9 cellular contexts compared by ENCODE assay signal in the genomic region with DNA sequence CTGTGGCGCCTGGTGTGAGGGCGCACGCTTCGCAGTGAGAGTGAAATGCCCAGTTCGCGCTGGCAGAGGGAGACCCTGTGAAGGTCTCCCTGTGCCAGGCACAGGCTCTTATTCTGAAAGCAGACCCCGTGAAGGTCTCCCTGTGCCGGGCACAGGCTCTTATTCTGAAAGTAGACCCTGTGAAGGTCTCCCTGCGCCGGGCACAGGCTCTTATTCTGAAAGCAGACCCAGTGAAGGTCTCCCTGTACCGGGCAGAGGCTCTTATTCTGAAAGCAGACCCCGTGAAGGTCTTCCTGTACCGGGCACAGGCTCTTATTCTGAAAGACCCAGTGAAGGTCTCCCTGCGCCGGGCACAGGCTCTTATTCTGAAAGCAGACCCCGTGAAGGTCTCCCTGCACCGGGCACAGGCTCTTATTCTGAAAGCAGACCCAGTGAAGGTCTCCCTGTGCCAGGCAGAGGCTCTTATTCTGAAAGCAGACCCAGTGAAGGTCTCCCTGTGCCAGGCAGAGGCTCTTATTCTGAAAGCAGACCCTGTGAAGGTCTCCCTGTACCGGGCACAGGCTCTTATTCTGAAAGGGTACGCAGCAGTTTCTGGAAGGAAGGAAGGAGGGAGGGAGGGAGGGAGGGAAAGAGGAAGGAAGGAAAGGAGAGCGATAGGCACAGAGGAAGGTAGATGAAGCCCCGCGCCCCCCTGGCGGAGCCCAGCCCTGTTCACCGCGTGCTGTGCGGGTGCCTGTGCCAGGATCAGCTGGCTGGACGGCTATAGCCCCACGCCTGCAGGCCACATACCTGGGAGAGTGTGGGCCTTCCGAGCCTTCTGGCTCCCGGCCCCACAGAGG. TPM values are rescaled to one million over a fixed set of nuclear protein-coding genes. Genes with fewer than 3 reads are reported as not detected.
DNase-seq lines count a peak whose midpoint lies in the region; ATAC-seq and TF ChIP-seq lines count a peak whose summit lies in the region.
"Had no signal": no experiment of that assay in that cellular context is flagged by ENCODE, and none has a peak within 500 bp of the region (broad histone marks: within the 10 kb centered on the region; RNA-seq: fewer than 3 reads in every experiment).

No MANE protein-coding gene starts in this region.

- peaks cover 36% of the 10 kb centered on the region for H3K4me1 ChIP-seq in CD4-positive, alpha-beta memory T cell (ENCODE audit: insufficient read depth, low read length)
- H3K4me1 ChIP-seq in left ventricle myocardium inferior: peaks cover 53% of the 10 kb centered on the region
- no peaks in the 10 kb centered on the region for H3K4me1 ChIP-seq in uterus

- peak overlapping the region; percentile 34 to 69 for H3K4me3 ChIP-seq in CD4-positive, alpha-beta memory T cell (ENCODE audit: low read length in 2 of 2)
- H3K4me3 ChIP-seq in LNCaP clone FGC (ENCODE audit: low read depth, low read length): peak overlapping the region; percentile 74
- H3K4me3 ChIP-seq in left ventricle myocardium inferior: peak overlapping the region; percentile 76
- peak overlapping the region; percentile 47 to 62 for H3K4me3 ChIP-seq in uterus

- no peak for TF ChIP-seq POLR2A in uterus (IDR thresholded peaks at IDR 0.05)

- H3K27ac Mint-ChIP-seq in CD4-positive, alpha-beta memory T cell: peak overlapping the region; percentile 43 to 95 (median 86)
- H3K27ac Mint-ChIP-seq in progenitor cell of endocrine pancreas: peak overlapping the region; percentile 93

- no peak for TF ChIP-seq CTCF in LNCaP clone FGC (IDR thresholded peaks at IDR 0.05; ENCODE audit: control insufficient read depth, extremely low read depth, insufficient read depth)
- no peak for TF ChIP-seq CTCF in left ventricle myocardium inferior (IDR thresholded peaks at IDR 0.05; ENCODE audit: borderline replicate concordance)
- TF ChIP-seq CTCF in progenitor cell of endocrine pancreas (IDR thresholded peaks at IDR 0.05; ENCODE audit: unreplicated experiment): no peak
- no peak for TF ChIP-seq CTCF in uterus (IDR thresholded peaks at IDR 0.05)

- H3K4me1 Mint-ChIP-seq in CD4-positive, alpha-beta memory T cell: peaks cover 17 to 39% (median 26%) of the 10 kb centered on the region in 4 donors
- H3K4me1 Mint-ChIP-seq in progenitor cell of endocrine pancreas (ENCODE audit: low read depth): peaks cover 9% of the 10 kb centered on the region

- H3K36me3 ChIP-seq in CD4-positive, alpha-beta memory T cell (ENCODE audit: insufficient read depth, low read length): no peaks in the 10 kb centered on the region
- H3K36me3 ChIP-seq in left ventricle myocardium inferior (peaks cover 32% of the 10 kb centered on the region), uterus (no peaks in the 10 kb centered on the region)

- no peaks in the 10 kb centered on the region for H3K9me3 Mint-ChIP-seq in CD4-positive, alpha-beta memory T cell
- no peaks in the 10 kb centered on the region for H3K9me3 Mint-ChIP-seq in progenitor cell of endocrine pancreas (ENCODE audit: low read depth)

- intact Hi-C loops in CD4-positive, alpha-beta memory T cell (cut with micrococcal nuclease): loop anchor here (2.0 kb wide), 1 partner anchor 56 kb away; a partner anchor contains a TSS
- intact Hi-C loops in left ventricle myocardium inferior (cut with micrococcal nuclease) (no loop called here), uterus (cut with DNase I; ENCODE audit: low total_unique reads) (no loop called here)

- H3K27me3 Mint-ChIP-seq in CD4-positive, alpha-beta memory T cell: no peaks in the 10 kb centered on the region
- H3K27me3 Mint-ChIP-seq in progenitor cell of endocrine pancreas: no peaks in the 10 kb centered on the region

- CTCF ChIA-PET in CD4-positive, alpha-beta memory T cell (lab: Charles Lee; ENCODE audit: partially characterized antibody): no interaction called here

- POLR2A ChIA-PET in CD4-positive, alpha-beta memory T cell (lab: Charles Lee; ENCODE audit: partially characterized antibody): interaction anchor here (0.7 kb wide), 1 partner anchor 344 kb away, joined by 3 read pairs; no protein-coding TSS in a partner anchor

- peaks cover 2 to 6% of the 10 kb centered on the region in 2 donors for H3K36me3 Mint-ChIP-seq in CD4-positive, alpha-beta memory T cell
- H3K36me3 Mint-ChIP-seq in progenitor cell of endocrine pancreas (ENCODE audit: insufficient read depth): peaks cover 11% of the 10 kb centered on the region

- peak overlapping the region; percentile 69 to 83 (median 75) for H3K4me3 Mint-ChIP-seq in CD4-positive, alpha-beta memory T cell
- H3K4me3 Mint-ChIP-seq in progenitor cell of endocrine pancreas (ENCODE audit: low read depth): peak overlapping the region; percentile 40

- ATAC-seq in GM19035 (IDR thresholded peaks at IDR 0.05; ENCODE audit: unreplicated experiment): no peak

- H3K27ac ChIP-seq in CD4-positive, alpha-beta memory T cell (ENCODE audit: low read depth, low read length): peak overlapping the region; percentile 44
- H3K27ac ChIP-seq in left ventricle myocardium inferior (replicated peaks): peak overlapping the region; percentile 92
- H3K27ac ChIP-seq in uterus: peak overlapping the region; percentile 89 to 90
- H3K27ac ChIP-seq: KMS-11 had no signal

- no peaks in the 10 kb centered on the region for H3K9me3 ChIP-seq in CD4-positive, alpha-beta memory T cell (ENCODE audit: control insufficient read depth in 1 of 2, low read length in 2 of 2)
- H3K9me3 ChIP-seq in left ventricle myocardium inferior (replicated peaks): no peaks in the 10 kb centered on the region
- no peaks in the 10 kb centered on the region for H3K9me3 ChIP-seq in uterus

- no peaks in the 10 kb centered on the region for H3K27me3 ChIP-seq in CD4-positive, alpha-beta memory T cell (ENCODE audit: insufficient read depth, low read length)
- H3K27me3 ChIP-seq in left ventricle myocardium inferior (ENCODE audit: low read depth) (no peaks in the 10 kb centered on the region), uterus (no peaks in the 10 kb centered on the region)

- DNase-seq in CD4-positive, alpha-beta memory T cell: peak; percentile 74 to 87 (median 79)
- DNase-seq in LNCaP clone FGC (ENCODE audit: low read depth) (peak; percentile 70), SW480 (ENCODE audit: low spot score) (peak; percentile 71), amniotic stem cell (lab: John Stamatoyannopoulos, UW) (peak; percentile 17), left ventricle myocardium inferior (peak; percentile 54), progenitor cell of endocrine pancreas (ENCODE audit: low spot score, unreplicated experiment) (no peak), uterus (peak; percentile 82 to 90)

RNA-seq across cellular contexts. Expression of a gene that starts 55.3 kb away (rescaled TPM):
- 10 to 100 TPM; 66.3 to 66.7 TPM for total RNA-seq in CD4-positive, alpha-beta memory T cell
- 10 to 100 TPM; 35.1 to 48.4 TPM for polyA plus RNA-seq in CD4-positive, alpha-beta memory T cell
- 41.4 TPM for total RNA-seq in left ventricle myocardium inferior
- 75.8 and 77.6 TPM in 2 replicates for total RNA-seq in progenitor cell of endocrine pancreas
- total RNA-seq in uterus: 100 to 1,000 TPM in 1 of 4 donors, 10 to 100 TPM in 3; 56.5 to 111 (median 85.4) TPM
